8 cellular contexts compared by ENCODE assay signal in the genomic region with DNA sequence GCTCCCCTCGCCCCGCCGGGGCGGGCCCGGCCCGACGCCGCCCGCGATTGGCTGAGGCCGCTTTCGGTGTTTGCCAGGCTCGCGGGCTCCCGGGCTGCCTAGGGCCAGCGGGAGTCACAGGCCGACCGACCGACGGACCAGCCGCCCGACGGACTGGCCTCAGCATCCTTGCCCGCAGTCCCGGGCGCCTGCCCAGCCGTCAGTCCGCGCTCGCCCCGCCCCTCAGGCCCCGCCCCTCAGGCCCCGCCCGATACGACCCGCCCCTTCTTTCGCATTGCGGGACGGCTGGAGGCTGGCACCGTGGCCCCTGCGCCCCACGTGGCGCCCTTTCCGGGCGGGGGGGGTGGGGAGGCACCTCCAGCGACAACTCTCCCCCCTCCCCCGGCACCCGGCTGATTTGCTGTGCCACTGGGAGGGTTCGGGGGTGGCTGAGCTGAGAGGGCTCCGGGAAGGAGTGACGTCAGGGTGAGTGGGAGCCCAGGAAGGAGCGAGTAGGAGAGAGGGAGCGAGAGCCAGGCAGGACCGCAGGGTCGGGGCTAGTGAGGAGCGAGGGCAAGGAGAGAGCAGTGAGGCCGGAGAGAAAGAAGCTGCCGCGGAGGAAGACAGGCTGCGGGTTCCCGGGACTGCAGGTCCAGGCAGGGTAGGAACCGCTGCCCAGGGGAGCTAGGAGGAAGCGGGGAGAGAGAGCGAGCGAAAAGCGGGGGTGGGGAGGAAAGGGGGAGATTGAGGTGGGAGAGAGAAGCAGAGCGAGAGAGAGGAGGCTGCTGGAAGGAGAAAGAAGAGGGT. TPM values are rescaled to one million over a fixed set of nuclear protein-coding genes. Genes with fewer than 3 reads are reported as not detected.
A peak's percentile ranks its signal among the peaks of the same experiment; 100 is the strongest.
DNase-seq lines count a peak whose midpoint lies in the region; ATAC-seq and TF ChIP-seq lines count a peak whose summit lies in the region.

Gene ASPHD1, plus strand, starts transcription at position 387 of the 786 bp plus-strand sequence. CDS start 484 bp downstream, outside the sequence.

- H3K27me3 ChIP-seq in ACC112 (ENCODE audit: insufficient read depth, low read length): no peaks in the 10 kb centered on the region; the same call in 1 of the 2 replicates
- no peaks in the 10 kb centered on the region for H3K27me3 ChIP-seq in cardiac muscle cell
- H3K27me3 ChIP-seq in tibial nerve: peaks cover 0 to 32% of the 10 kb centered on the region in 2 donors

- H3K27ac ChIP-seq in ACC112 (ENCODE audit: low read depth, low read length) (peak within 1 kb of the TSS; percentile 72), cardiac muscle cell (no peak within 1 kb of the TSS), tibial nerve (peak within 1 kb of the TSS; percentile 0 to 82 (median 43))

- peak in 1 of 2 donors; percentile 55 for TF ChIP-seq EP300 in tibial nerve (IDR thresholded peaks at IDR 0.05)

- H3K4me3 ChIP-seq in ACC112 (ENCODE audit: low read depth, low read length): peak within 1 kb of the TSS; percentile 85
- H3K4me3 ChIP-seq in cardiac muscle cell: peak within 1 kb of the TSS; percentile 36
- peak within 1 kb of the TSS; percentile 59 to 76 (median 64) for H3K4me3 ChIP-seq in tibial nerve

- in situ Hi-C loops in SK-MEL-5 (cut with HindIII; ENCODE audit: low pct_unique_long_range_greater_than_20kb, low sequenced_read_pairs): no loop called here

- H3K27ac Mint-ChIP-seq in osteocyte (ENCODE audit: unreplicated experiment): peak within 1 kb of the TSS; percentile 23

- TF ChIP-seq CTCF in cardiac muscle cell (IDR thresholded peaks at IDR 0.05; ENCODE audit: low read depth, low read length): no peak
- no peak for TF ChIP-seq CTCF in osteocyte (IDR thresholded peaks at IDR 0.05)
- no peak for TF ChIP-seq CTCF in tibial nerve (IDR thresholded peaks at IDR 0.05)

- H3K4me1 Mint-ChIP-seq in osteocyte (ENCODE audit: unreplicated experiment): peaks cover 17% of the 10 kb centered on the region

- H3K27me3 Mint-ChIP-seq in osteocyte (ENCODE audit: unreplicated experiment): peaks cover 19% of the 10 kb centered on the region

- no peaks in the 10 kb centered on the region; the same call in 1 of the 2 replicates for H3K36me3 ChIP-seq in ACC112 (ENCODE audit: insufficient read depth, low read length)
- no peaks in the 10 kb centered on the region for H3K36me3 ChIP-seq in cardiac muscle cell
- no peaks in the 10 kb centered on the region for H3K36me3 ChIP-seq in tibial nerve

- no peaks in the 10 kb centered on the region for H3K9me3 Mint-ChIP-seq in osteocyte (ENCODE audit: unreplicated experiment)

- DNase-seq in KG1 (lab: John Stamatoyannopoulos, UW) (peak; percentile 39), SK-MEL-5 (ENCODE audit: low read depth, low spot score) (peak; percentile 42), cardiac muscle cell (ENCODE audit: low read depth in 1 of 2, low spot score in 1 of 2) (peak; percentile 88 to 92), osteocyte (ENCODE audit: extremely low spot score, unreplicated experiment) (peak; percentile 91), tibial nerve (ENCODE audit: low spot score in 2 of 2) (peak; percentile 21 to 22)
- peak; percentile 39 for DNase-seq in activated naive CD8-positive, alpha-beta T cell treated with anti-CD3 and anti-CD28 coated beads, Interleukin-2, amount 50 U/mL, for 16 hours (ENCODE audit: low read depth, low spot score)

- TF ChIP-seq POLR2A in tibial nerve (IDR thresholded peaks at IDR 0.05): no peak

- H2AFZ ChIP-seq in ACC112 (ENCODE audit: low read length, unreplicated experiment): peak within 1 kb of the TSS; percentile 87

- H3K4me1 ChIP-seq in ACC112 (ENCODE audit: control insufficient read depth, insufficient read depth, low read length, unreplicated experiment) (peaks cover 21% of the 10 kb centered on the region), cardiac muscle cell (ENCODE audit: low read depth) (peaks cover 4% of the 10 kb centered on the region), tibial nerve (peaks cover 0 to 26% (median 4%) of the 10 kb centered on the region in 4 donors)

- ATAC-seq in GM18909 (IDR thresholded peaks at IDR 0.05; ENCODE audit: poor library complexity, unreplicated experiment): peak; percentile 61

- peak within 1 kb of the TSS; percentile 86 for H3K4me3 Mint-ChIP-seq in osteocyte (ENCODE audit: unreplicated experiment)

- H3K9me3 ChIP-seq in cardiac muscle cell (ENCODE audit: low read depth): no peaks in the 10 kb centered on the region
- H3K9me3 ChIP-seq in tibial nerve: no peaks in the 10 kb centered on the region

- peaks cover 19% of the 10 kb centered on the region for H3K79me2 ChIP-seq in ACC112 (ENCODE audit: control insufficient read depth, insufficient read depth, low read length, unreplicated experiment)

- H3K36me3 Mint-ChIP-seq in osteocyte (ENCODE audit: unreplicated experiment): no peaks in the 10 kb centered on the region

- 1% methylated on average over 19 to 59 of the region's 67 CpGs for WGBS in tibial nerve, 2 donors

RNA-seq across cellular contexts. Expression of gene ASPHD1, which starts in this region (rescaled TPM):
- total RNA-seq in SK-MEL-5 (2014; rRNA removed; shearing (Covaris generic)): 3.4 and 3.7 TPM in 2 replicates
- 10.5 and 16.2 TPM in 2 replicates for polyA plus RNA-seq in SK-MEL-5 (2015; cell fraction: cytosol; rRNA removed)
- 4.7 and 7.1 TPM in 2 replicates for polyA plus RNA-seq in SK-MEL-5 (2015; cell fraction: nucleus; rRNA removed)
- total RNA-seq in cardiac muscle cell (1.8 and 3.9 TPM in 2 replicates), osteocyte (1.0 and 1.2 TPM in 2 replicates), tibial nerve (1 to 10 TPM in 3 of 4 donors, under 1 TPM in 1; 0.90 to 5.7 (median 3.9) TPM)
- 1.8 and 2.3 TPM in 2 replicates for polyA plus RNA-seq in cardiac muscle cell

Comparison
In these comparisons a context has a peak if more than half of its experiments do, and no peak if none do; other contexts are left out.
1. DNase-seq: peak in every context shown above with its lines; median percentile 91 in osteocyte; 90 in cardiac muscle cell; 42 in SK-MEL-5; 39 in KG1; 39 in activated naive CD8-positive, alpha-beta T cell treated with anti-CD3 and anti-CD28 coated beads, Interleukin-2, amount 50 U/mL, for 16 hours; 22 in tibial nerve.